26 cellular contexts compared by ENCODE assay signal in genomic region chr4:164116286-164116685, GRCh38.
"Had no signal": no experiment of that assay in that cellular context is flagged by ENCODE, and none has a peak within 500 bp of the region (broad histone marks: within the 10 kb centered on the region; RNA-seq: fewer than 3 reads in every experiment).

No MANE protein-coding gene starts in this region.

- DNase-seq: activated CD4-positive, alpha-beta T cell treated with anti-CD3 and anti-CD28 coated beads for 36 hours; activated CD4-positive, alpha-beta T cell treated with anti-CD3 and anti-CD28 coated beads, Interleukin-2, amount 50 U/mL, for 4 hours; activated CD4-positive, CD25-positive, alpha-beta regulatory T cell; activated naive CD4-positive, alpha-beta T cell; activated T-cell treated with anti-CD3 and anti-CD28 coated beads for 4 hours; activated T-cell treated with anti-CD3 and anti-CD28 coated beads, Interleukin-2, amount 50 U/mL, for 72 hours; aorta; body of pancreas; cerebellar nuclear complex; immature natural killer cell; lower lobe of right lung; mesendoderm; sigmoid colon; small intestine; stimulated activated CD4-positive, alpha-beta T cell treated with anti-CD3 and anti-CD28 coated beads, Interleukin-4, amount 100 ng/mL, for 24 hours; stimulated activated naive B cell treated with anti-CD40 and anti-IgM and Interleukin-4, amounts not matched to agents 10 μg/mL and 1 μg/mL and 100 μg/mL, for 72 hours; T-helper 1 cell had no signal

- H3K27me3 Mint-ChIP-seq: activated CD4-positive, alpha-beta T cell treated with anti-CD3 and anti-CD28 coated beads for 36 hours; activated naive CD8-positive, alpha-beta T cell; stimulated activated naive B cell treated with anti-CD40 and anti-IgM and Interleukin-4, amounts not matched to agents 10 μg/mL and 1 μg/mL and 100 μg/mL, for 72 hours; type B pancreatic cell had no signal

- H3K36me3 Mint-ChIP-seq: activated naive CD8-positive, alpha-beta T cell; immature natural killer cell; stimulated activated naive B cell treated with anti-CD40 and anti-IgM and Interleukin-4, amounts not matched to agents 10 μg/mL and 1 μg/mL and 100 μg/mL, for 72 hours; type B pancreatic cell had no signal

- H3K4me1 ChIP-seq: body of pancreas, gastroesophageal sphincter, lower lobe of right lung, prostate gland, sigmoid colon, vagina had no signal

- H3K4me3 ChIP-seq: body of pancreas, coronary artery, gastroesophageal sphincter, lower lobe of right lung, prostate gland, sigmoid colon, vagina had no signal

- H3K36me3 ChIP-seq: gastroesophageal sphincter, lower lobe of right lung, neutrophil, prostate gland, sigmoid colon, vagina had no signal

- H3K27ac Mint-ChIP-seq: activated CD4-positive, alpha-beta T cell treated with anti-CD3 and anti-CD28 coated beads for 36 hours; activated naive CD8-positive, alpha-beta T cell; activated T-cell treated with anti-CD3 and anti-CD28 coated beads, Interleukin-2, amount 50 U/mL, for 72 hours; immature natural killer cell; nephron; stimulated activated naive B cell treated with anti-CD40 and anti-IgM and Interleukin-4, amounts not matched to agents 10 μg/mL and 1 μg/mL and 100 μg/mL, for 72 hours; type B pancreatic cell had no signal

- H3K4me3 Mint-ChIP-seq: activated CD4-positive, alpha-beta T cell treated with anti-CD3 and anti-CD28 coated beads for 36 hours; activated naive CD8-positive, alpha-beta T cell; activated T-cell treated with anti-CD3 and anti-CD28 coated beads, Interleukin-2, amount 50 U/mL, for 72 hours; immature natural killer cell; nephron; stimulated activated naive B cell treated with anti-CD40 and anti-IgM and Interleukin-4, amounts not matched to agents 10 μg/mL and 1 μg/mL and 100 μg/mL, for 72 hours; type B pancreatic cell had no signal

- ATAC-seq: activated CD4-positive, alpha-beta T cell treated with anti-CD3 and anti-CD28 coated beads for 36 hours; activated T-cell treated with anti-CD3 and anti-CD28 coated beads, Interleukin-2, amount 50 U/mL, for 72 hours; body of pancreas; gastroesophageal sphincter; left lobe of liver; lower lobe of right lung; stimulated activated naive B cell treated with anti-CD40 and anti-IgM and Interleukin-4, amounts not matched to agents 10 μg/mL and 1 μg/mL and 100 μg/mL, for 72 hours had no signal

- H3K9me3 Mint-ChIP-seq: nephron, type B pancreatic cell had no signal

- H3K27ac ChIP-seq: body of pancreas, coronary artery, gastroesophageal sphincter, lower lobe of right lung, neutrophil, prostate gland, sigmoid colon, vagina had no signal

- H3K4me1 Mint-ChIP-seq: activated CD4-positive, alpha-beta T cell treated with anti-CD3 and anti-CD28 coated beads for 36 hours; immature natural killer cell; nephron; stimulated activated naive B cell treated with anti-CD40 and anti-IgM and Interleukin-4, amounts not matched to agents 10 μg/mL and 1 μg/mL and 100 μg/mL, for 72 hours had no signal

- H3K27me3 ChIP-seq: body of pancreas, gastroesophageal sphincter, neutrophil, sigmoid colon, vagina had no signal
